1 cellular context compared by ENCODE assay signal in genomic region chr14:54537651-54538050, GRCh38.
TF ChIP-seq lines count a peak whose summit lies in the region.

No MANE protein-coding gene starts in this region.

TF ChIP-seq in HepG2, 621 proteins besides CTCF, POLR2A, EP300 and RAD21 (continues in another document):
- TF ChIP-seq ZFP41 (CRISPR knock-in tag; IDR thresholded peaks at IDR 0.05; ENCODE audit: borderline replicate concordance) (no peak), ZNF337 (CRISPR knock-in tag; IDR thresholded peaks at IDR 0.05; ENCODE audit: borderline replicate concordance, low read depth) (no peak), SCMH1 (CRISPR knock-in tag; IDR thresholded peaks at IDR 0.05; ENCODE audit: borderline replicate concordance) (no peak), BHLHE40 (IDR thresholded peaks at IDR 0.05; ENCODE audit: low read length) (no peak), ZSCAN30 (CRISPR knock-in tag; IDR thresholded peaks at IDR 0.05) (no peak), RBFOX2 (IDR thresholded peaks at IDR 0.05; ENCODE audit: low read depth, low read length) (no peak), KAT8 (CRISPR knock-in tag; IDR thresholded peaks at IDR 0.05) (no peak), TFAP4 (IDR thresholded peaks at IDR 0.05; ENCODE audit: borderline replicate concordance, low read depth) (no peak), PAX8 (CRISPR knock-in tag; IDR thresholded peaks at IDR 0.05; ENCODE audit: borderline replicate concordance) (no peak), ZNF331 (CRISPR knock-in tag; IDR thresholded peaks at IDR 0.05) (no peak), ZEB1 (IDR thresholded peaks at IDR 0.05; ENCODE audit: insufficient replicate concordance, low read depth) (no peak), THAP8 (CRISPR knock-in tag; IDR thresholded peaks at IDR 0.05; ENCODE audit: borderline replicate concordance) (no peak), GZF1 (CRISPR knock-in tag; IDR thresholded peaks at IDR 0.05) (no peak), HOXA3 (CRISPR knock-in tag; IDR thresholded peaks at IDR 0.05) (no peak), PHB2 (IDR thresholded peaks at IDR 0.05; ENCODE audit: partially characterized antibody) (no peak), ZNF343 (CRISPR knock-in tag; IDR thresholded peaks at IDR 0.05) (no peak), NKX3-1 (CRISPR knock-in tag; IDR thresholded peaks at IDR 0.05) (no peak), NCOA1 (CRISPR knock-in tag; IDR thresholded peaks at IDR 0.05) (no peak), ZNF24 (IDR thresholded peaks at IDR 0.05) (no peak), NONO (IDR thresholded peaks at IDR 0.05) (no peak), NONO (CRISPR knock-in tag; conservative IDR thresholded peaks at IDR 0.05) (no peak), BRCA1 (CRISPR knock-in tag; IDR thresholded peaks at IDR 0.05) (no peak), SMARCC2 (IDR thresholded peaks at IDR 0.05) (no peak), ZNF788 (CRISPR knock-in tag; IDR thresholded peaks at IDR 0.05; ENCODE audit: borderline replicate concordance) (no peak), ZNF207 (IDR thresholded peaks at IDR 0.05; ENCODE audit: borderline replicate concordance) (no peak), AHR (CRISPR knock-in tag; IDR thresholded peaks at IDR 0.05) (no peak), ZNF441 (CRISPR knock-in tag; IDR thresholded peaks at IDR 0.05; ENCODE audit: borderline replicate concordance) (no peak), ZNF460 (CRISPR knock-in tag; IDR thresholded peaks at IDR 0.05; ENCODE audit: borderline replicate concordance) (no peak), HIC2 (CRISPR knock-in tag; IDR thresholded peaks at IDR 0.05; ENCODE audit: low read depth) (no peak), ZNF530 (CRISPR knock-in tag; IDR thresholded peaks at IDR 0.05; ENCODE audit: low read depth) (no peak), SOX5 (CRISPR knock-in tag; IDR thresholded peaks at IDR 0.05; ENCODE audit: borderline replicate concordance) (peak; percentile 70; the same call in 1 of the 2 replicates), SAP130 (CRISPR knock-in tag; IDR thresholded peaks at IDR 0.05; ENCODE audit: low read depth) (peak; percentile 69)
- TF ChIP-seq, protein P1, sequence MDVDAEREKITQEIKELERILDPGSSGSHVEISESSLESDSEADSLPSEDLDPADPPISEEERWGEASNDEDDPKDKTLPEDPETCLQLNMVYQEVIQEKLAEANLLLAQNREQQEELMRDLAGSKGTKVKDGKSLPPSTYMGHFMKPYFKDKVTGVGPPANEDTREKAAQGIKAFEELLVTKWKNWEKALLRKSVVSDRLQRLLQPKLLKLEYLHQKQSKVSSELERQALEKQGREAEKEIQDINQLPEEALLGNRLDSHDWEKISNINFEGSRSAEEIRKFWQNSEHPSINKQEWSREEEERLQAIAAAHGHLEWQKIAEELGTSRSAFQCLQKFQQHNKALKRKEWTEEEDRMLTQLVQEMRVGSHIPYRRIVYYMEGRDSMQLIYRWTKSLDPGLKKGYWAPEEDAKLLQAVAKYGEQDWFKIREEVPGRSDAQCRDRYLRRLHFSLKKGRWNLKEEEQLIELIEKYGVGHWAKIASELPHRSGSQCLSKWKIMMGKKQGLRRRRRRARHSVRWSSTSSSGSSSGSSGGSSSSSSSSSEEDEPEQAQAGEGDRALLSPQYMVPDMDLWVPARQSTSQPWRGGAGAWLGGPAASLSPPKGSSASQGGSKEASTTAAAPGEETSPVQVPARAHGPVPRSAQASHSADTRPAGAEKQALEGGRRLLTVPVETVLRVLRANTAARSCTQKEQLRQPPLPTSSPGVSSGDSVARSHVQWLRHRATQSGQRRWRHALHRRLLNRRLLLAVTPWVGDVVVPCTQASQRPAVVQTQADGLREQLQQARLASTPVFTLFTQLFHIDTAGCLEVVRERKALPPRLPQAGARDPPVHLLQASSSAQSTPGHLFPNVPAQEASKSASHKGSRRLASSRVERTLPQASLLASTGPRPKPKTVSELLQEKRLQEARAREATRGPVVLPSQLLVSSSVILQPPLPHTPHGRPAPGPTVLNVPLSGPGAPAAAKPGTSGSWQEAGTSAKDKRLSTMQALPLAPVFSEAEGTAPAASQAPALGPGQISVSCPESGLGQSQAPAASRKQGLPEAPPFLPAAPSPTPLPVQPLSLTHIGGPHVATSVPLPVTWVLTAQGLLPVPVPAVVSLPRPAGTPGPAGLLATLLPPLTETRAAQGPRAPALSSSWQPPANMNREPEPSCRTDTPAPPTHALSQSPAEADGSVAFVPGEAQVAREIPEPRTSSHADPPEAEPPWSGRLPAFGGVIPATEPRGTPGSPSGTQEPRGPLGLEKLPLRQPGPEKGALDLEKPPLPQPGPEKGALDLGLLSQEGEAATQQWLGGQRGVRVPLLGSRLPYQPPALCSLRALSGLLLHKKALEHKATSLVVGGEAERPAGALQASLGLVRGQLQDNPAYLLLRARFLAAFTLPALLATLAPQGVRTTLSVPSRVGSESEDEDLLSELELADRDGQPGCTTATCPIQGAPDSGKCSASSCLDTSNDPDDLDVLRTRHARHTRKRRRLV (CRISPR knock-in tag; IDR thresholded peaks at IDR 0.05): no peak
- TF ChIP-seq, protein P2, sequence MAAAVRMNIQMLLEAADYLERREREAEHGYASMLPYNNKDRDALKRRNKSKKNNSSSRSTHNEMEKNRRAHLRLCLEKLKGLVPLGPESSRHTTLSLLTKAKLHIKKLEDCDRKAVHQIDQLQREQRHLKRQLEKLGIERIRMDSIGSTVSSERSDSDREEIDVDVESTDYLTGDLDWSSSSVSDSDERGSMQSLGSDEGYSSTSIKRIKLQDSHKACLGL (CRISPR knock-in tag; IDR thresholded peaks at IDR 0.05): no peak
- TF ChIP-seq, protein P3, sequence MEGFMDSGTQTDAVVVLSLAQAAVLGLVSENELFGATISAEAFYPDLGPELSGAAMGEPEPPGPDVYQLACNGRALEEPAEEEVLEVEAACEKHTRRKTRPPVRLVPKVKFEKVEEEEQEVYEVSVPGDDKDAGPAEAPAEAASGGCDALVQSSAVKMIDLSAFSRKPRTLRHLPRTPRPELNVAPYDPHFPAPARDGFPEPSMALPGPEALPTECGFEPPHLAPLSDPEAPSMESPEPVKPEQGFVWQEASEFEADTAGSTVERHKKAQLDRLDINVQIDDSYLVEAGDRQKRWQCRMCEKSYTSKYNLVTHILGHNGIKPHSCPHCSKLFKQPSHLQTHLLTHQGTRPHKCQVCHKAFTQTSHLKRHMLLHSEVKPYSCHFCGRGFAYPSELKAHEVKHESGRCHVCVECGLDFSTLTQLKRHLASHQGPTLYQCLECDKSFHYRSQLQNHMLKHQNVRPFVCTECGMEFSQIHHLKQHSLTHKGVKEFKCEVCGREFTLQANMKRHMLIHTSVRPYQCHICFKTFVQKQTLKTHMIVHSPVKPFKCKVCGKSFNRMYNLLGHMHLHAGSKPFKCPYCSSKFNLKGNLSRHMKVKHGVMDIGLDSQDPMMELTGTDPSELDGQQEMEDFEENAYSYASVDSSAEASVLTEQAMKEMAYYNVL (CRISPR knock-in tag; IDR thresholded peaks at IDR 0.05; ENCODE audit: borderline replicate concordance): no peak
- TF ChIP-seq, protein P4, sequence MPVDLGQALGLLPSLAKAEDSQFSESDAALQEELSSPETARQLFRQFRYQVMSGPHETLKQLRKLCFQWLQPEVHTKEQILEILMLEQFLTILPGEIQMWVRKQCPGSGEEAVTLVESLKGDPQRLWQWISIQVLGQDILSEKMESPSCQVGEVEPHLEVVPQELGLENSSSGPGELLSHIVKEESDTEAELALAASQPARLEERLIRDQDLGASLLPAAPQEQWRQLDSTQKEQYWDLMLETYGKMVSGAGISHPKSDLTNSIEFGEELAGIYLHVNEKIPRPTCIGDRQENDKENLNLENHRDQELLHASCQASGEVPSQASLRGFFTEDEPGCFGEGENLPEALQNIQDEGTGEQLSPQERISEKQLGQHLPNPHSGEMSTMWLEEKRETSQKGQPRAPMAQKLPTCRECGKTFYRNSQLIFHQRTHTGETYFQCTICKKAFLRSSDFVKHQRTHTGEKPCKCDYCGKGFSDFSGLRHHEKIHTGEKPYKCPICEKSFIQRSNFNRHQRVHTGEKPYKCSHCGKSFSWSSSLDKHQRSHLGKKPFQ (CRISPR knock-in tag; IDR thresholded peaks at IDR 0.05; ENCODE audit: insufficient replicate concordance): no peak
- TF ChIP-seq, protein P5, sequence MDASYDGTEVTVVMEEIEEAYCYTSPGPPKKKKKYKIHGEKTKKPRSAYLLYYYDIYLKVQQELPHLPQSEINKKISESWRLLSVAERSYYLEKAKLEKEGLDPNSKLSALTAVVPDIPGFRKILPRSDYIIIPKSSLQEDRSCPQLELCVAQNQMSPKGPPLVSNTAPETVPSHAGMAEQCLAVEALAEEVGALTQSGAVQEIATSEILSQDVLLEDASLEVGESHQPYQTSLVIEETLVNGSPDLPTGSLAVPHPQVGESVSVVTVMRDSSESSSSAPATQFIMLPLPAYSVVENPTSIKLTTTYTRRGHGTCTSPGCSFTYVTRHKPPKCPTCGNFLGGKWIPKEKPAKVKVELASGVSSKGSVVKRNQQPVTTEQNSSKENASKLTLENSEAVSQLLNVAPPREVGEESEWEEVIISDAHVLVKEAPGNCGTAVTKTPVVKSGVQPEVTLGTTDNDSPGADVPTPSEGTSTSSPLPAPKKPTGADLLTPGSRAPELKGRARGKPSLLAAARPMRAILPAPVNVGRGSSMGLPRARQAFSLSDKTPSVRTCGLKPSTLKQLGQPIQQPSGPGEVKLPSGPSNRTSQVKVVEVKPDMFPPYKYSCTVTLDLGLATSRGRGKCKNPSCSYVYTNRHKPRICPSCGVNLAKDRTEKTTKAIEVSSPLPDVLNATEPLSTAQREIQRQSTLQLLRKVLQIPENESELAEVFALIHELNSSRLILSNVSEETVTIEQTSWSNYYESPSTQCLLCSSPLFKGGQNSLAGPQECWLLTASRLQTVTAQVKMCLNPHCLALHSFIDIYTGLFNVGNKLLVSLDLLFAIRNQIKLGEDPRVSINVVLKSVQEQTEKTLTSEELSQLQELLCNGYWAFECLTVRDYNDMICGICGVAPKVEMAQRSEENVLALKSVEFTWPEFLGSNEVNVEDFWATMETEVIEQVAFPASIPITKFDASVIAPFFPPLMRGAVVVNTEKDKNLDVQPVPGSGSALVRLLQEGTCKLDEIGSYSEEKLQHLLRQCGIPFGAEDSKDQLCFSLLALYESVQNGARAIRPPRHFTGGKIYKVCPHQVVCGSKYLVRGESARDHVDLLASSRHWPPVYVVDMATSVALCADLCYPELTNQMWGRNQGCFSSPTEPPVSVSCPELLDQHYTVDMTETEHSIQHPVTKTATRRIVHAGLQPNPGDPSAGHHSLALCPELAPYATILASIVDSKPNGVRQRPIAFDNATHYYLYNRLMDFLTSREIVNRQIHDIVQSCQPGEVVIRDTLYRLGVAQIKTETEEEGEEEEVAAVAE (CRISPR knock-in tag; IDR thresholded peaks at IDR 0.05; ENCODE audit: borderline replicate concordance): no peak
- TF ChIP-seq, protein P6, sequence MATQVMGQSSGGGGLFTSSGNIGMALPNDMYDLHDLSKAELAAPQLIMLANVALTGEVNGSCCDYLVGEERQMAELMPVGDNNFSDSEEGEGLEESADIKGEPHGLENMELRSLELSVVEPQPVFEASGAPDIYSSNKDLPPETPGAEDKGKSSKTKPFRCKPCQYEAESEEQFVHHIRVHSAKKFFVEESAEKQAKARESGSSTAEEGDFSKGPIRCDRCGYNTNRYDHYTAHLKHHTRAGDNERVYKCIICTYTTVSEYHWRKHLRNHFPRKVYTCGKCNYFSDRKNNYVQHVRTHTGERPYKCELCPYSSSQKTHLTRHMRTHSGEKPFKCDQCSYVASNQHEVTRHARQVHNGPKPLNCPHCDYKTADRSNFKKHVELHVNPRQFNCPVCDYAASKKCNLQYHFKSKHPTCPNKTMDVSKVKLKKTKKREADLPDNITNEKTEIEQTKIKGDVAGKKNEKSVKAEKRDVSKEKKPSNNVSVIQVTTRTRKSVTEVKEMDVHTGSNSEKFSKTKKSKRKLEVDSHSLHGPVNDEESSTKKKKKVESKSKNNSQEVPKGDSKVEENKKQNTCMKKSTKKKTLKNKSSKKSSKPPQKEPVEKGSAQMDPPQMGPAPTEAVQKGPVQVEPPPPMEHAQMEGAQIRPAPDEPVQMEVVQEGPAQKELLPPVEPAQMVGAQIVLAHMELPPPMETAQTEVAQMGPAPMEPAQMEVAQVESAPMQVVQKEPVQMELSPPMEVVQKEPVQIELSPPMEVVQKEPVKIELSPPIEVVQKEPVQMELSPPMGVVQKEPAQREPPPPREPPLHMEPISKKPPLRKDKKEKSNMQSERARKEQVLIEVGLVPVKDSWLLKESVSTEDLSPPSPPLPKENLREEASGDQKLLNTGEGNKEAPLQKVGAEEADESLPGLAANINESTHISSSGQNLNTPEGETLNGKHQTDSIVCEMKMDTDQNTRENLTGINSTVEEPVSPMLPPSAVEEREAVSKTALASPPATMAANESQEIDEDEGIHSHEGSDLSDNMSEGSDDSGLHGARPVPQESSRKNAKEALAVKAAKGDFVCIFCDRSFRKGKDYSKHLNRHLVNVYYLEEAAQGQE (IDR thresholded peaks at IDR 0.05; ENCODE audit: borderline replicate concordance in 1 of 2, low read depth in 1 of 2, low read length in 2 of 2): no peak
